ENCODE assay signal across 2 cellular contexts in the genomic region with DNA sequence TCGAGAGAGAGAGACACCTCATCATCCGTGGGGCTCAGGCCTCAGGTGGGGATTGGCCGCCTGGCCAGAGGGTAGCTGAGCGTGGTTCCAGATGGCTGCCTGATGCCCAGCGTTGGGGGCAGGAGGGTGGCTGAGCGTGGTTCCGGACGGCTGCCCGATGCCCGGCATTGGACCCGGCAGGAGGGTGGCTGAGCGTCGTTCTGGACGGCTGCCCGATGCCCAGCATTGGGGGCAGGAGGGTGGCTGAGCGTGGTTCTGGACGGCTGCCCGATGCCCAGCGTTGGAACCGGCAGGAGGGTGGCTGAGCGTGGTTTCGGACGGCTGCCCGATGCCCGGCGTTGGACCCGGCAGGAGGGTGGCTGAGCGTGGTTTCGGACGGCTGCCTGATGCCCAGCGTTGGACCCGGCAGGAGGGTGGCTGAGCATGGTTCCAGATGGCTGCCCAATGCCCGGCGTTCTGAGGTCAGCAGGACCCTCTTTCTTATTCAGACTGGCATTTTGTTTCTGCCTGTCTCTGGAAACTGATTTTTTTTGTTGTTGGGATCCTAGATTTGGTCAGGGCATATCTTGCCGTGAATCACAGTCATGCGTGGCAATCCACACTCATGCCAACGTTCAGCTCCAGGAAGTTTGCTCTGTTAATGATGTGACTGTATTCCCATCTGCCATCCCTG.
TF ChIP-seq lines count a peak whose summit lies in the region.

No MANE protein-coding gene starts in this region.

TF ChIP-seq in WTC11, 78 proteins besides CTCF, POLR2A, EP300 and RAD21:
- TF ChIP-seq, protein P1, sequence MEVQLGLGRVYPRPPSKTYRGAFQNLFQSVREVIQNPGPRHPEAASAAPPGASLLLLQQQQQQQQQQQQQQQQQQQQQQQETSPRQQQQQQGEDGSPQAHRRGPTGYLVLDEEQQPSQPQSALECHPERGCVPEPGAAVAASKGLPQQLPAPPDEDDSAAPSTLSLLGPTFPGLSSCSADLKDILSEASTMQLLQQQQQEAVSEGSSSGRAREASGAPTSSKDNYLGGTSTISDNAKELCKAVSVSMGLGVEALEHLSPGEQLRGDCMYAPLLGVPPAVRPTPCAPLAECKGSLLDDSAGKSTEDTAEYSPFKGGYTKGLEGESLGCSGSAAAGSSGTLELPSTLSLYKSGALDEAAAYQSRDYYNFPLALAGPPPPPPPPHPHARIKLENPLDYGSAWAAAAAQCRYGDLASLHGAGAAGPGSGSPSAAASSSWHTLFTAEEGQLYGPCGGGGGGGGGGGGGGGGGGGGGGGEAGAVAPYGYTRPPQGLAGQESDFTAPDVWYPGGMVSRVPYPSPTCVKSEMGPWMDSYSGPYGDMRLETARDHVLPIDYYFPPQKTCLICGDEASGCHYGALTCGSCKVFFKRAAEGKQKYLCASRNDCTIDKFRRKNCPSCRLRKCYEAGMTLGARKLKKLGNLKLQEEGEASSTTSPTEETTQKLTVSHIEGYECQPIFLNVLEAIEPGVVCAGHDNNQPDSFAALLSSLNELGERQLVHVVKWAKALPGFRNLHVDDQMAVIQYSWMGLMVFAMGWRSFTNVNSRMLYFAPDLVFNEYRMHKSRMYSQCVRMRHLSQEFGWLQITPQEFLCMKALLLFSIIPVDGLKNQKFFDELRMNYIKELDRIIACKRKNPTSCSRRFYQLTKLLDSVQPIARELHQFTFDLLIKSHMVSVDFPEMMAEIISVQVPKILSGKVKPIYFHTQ (CRISPR knock-in tag; IDR thresholded peaks at IDR 0.05): no peak
- TF ChIP-seq ELF4 (CRISPR knock-in tag; IDR thresholded peaks at IDR 0.05; ENCODE audit: low read depth): no peak
- TF ChIP-seq NR1H2 (CRISPR knock-in tag; IDR thresholded peaks at IDR 0.05): no peak
- TF ChIP-seq, protein P2, sequence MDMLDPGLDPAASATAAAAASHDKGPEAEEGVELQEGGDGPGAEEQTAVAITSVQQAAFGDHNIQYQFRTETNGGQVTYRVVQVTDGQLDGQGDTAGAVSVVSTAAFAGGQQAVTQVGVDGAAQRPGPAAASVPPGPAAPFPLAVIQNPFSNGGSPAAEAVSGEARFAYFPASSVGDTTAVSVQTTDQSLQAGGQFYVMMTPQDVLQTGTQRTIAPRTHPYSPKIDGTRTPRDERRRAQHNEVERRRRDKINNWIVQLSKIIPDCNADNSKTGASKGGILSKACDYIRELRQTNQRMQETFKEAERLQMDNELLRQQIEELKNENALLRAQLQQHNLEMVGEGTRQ (CRISPR knock-in tag; IDR thresholded peaks at IDR 0.05): no peak
- TF ChIP-seq TCF7 (CRISPR knock-in tag; IDR thresholded peaks at IDR 0.05; ENCODE audit: low read depth): no peak
- TF ChIP-seq, protein P3, sequence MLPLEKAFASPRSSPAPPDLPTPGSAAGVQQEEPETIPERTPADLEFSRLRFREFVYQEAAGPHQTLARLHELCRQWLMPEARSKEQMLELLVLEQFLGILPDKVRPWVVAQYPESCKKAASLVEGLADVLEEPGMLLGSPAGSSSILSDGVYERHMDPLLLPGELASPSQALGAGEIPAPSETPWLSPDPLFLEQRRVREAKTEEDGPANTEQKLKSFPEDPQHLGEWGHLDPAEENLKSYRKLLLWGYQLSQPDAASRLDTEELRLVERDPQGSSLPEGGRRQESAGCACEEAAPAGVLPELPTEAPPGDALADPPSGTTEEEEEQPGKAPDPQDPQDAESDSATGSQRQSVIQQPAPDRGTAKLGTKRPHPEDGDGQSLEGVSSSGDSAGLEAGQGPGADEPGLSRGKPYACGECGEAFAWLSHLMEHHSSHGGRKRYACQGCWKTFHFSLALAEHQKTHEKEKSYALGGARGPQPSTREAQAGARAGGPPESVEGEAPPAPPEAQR (CRISPR knock-in tag; IDR thresholded peaks at IDR 0.05): no peak
- TF ChIP-seq, protein P4, sequence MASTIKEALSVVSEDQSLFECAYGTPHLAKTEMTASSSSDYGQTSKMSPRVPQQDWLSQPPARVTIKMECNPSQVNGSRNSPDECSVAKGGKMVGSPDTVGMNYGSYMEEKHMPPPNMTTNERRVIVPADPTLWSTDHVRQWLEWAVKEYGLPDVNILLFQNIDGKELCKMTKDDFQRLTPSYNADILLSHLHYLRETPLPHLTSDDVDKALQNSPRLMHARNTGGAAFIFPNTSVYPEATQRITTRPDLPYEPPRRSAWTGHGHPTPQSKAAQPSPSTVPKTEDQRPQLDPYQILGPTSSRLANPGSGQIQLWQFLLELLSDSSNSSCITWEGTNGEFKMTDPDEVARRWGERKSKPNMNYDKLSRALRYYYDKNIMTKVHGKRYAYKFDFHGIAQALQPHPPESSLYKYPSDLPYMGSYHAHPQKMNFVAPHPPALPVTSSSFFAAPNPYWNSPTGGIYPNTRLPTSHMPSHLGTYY (CRISPR knock-in tag; IDR thresholded peaks at IDR 0.05): no peak
- TF ChIP-seq, protein P5, sequence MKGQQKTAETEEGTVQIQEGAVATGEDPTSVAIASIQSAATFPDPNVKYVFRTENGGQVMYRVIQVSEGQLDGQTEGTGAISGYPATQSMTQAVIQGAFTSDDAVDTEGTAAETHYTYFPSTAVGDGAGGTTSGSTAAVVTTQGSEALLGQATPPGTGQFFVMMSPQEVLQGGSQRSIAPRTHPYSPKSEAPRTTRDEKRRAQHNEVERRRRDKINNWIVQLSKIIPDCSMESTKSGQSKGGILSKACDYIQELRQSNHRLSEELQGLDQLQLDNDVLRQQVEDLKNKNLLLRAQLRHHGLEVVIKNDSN (CRISPR knock-in tag; IDR thresholded peaks at IDR 0.05): no peak
- no peak for TF ChIP-seq ZNF416 (CRISPR knock-in tag; IDR thresholded peaks at IDR 0.05)
- no peak for TF ChIP-seq CBFB (CRISPR knock-in tag; IDR thresholded peaks at IDR 0.05; ENCODE audit: low read depth)
- TF ChIP-seq ZNF219 (CRISPR knock-in tag; IDR thresholded peaks at IDR 0.05; ENCODE audit: borderline replicate concordance): no peak

TF ChIP-seq in SK-N-SH, 30 proteins besides CTCF, POLR2A, EP300 and RAD21 (continued from another document):
- TF ChIP-seq, protein P6, sequence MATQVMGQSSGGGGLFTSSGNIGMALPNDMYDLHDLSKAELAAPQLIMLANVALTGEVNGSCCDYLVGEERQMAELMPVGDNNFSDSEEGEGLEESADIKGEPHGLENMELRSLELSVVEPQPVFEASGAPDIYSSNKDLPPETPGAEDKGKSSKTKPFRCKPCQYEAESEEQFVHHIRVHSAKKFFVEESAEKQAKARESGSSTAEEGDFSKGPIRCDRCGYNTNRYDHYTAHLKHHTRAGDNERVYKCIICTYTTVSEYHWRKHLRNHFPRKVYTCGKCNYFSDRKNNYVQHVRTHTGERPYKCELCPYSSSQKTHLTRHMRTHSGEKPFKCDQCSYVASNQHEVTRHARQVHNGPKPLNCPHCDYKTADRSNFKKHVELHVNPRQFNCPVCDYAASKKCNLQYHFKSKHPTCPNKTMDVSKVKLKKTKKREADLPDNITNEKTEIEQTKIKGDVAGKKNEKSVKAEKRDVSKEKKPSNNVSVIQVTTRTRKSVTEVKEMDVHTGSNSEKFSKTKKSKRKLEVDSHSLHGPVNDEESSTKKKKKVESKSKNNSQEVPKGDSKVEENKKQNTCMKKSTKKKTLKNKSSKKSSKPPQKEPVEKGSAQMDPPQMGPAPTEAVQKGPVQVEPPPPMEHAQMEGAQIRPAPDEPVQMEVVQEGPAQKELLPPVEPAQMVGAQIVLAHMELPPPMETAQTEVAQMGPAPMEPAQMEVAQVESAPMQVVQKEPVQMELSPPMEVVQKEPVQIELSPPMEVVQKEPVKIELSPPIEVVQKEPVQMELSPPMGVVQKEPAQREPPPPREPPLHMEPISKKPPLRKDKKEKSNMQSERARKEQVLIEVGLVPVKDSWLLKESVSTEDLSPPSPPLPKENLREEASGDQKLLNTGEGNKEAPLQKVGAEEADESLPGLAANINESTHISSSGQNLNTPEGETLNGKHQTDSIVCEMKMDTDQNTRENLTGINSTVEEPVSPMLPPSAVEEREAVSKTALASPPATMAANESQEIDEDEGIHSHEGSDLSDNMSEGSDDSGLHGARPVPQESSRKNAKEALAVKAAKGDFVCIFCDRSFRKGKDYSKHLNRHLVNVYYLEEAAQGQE (IDR thresholded peaks at IDR 0.05; ENCODE audit: low read depth, low read length): no peak
- no peak for TF ChIP-seq EZH2phosphoT487 (IDR thresholded peaks at IDR 0.05; ENCODE audit: borderline replicate concordance, low read depth)
- TF ChIP-seq POLR2AphosphoS5 (IDR thresholded peaks at IDR 0.05; ENCODE audit: low read depth, low read length): no peak
